In genomic region chr2:221088506-221088905, GRCh38 we compare ENCODE assay signal across 23 cellular contexts.
"Had no signal": no experiment of that assay in that cellular context is flagged by ENCODE, and none has a peak within 500 bp of the region (broad histone marks: within the 10 kb centered on the region; RNA-seq: fewer than 3 reads in every experiment).

No MANE protein-coding gene starts in this region.

- H3K4me3 ChIP-seq: dorsolateral prefrontal cortex, esophagus muscularis mucosa, gastrocnemius medialis, psoas muscle, right lobe of liver, spleen, testis, tibial nerve, upper lobe of right lung, vagina had no signal

- H3K9me3 ChIP-seq: esophagus muscularis mucosa, gastrocnemius medialis, neutrophil, psoas muscle, right lobe of liver, spleen, testis, tibial nerve, upper lobe of right lung, vagina had no signal

- H3K27ac ChIP-seq: dorsolateral prefrontal cortex, epithelial cell of prostate, esophagus muscularis mucosa, gastrocnemius medialis, neutrophil, psoas muscle, right lobe of liver, spleen, testis, tibial nerve, upper lobe of right lung, vagina had no signal

- H3K4me1 ChIP-seq: esophagus muscularis mucosa, gastrocnemius medialis, psoas muscle, right lobe of liver, spleen, testis, upper lobe of right lung, vagina had no signal

- H3K36me3 ChIP-seq: esophagus muscularis mucosa, gastrocnemius medialis, neutrophil, right lobe of liver, spleen, tibial nerve, upper lobe of right lung, vagina had no signal

- ATAC-seq: gastrocnemius medialis; left lobe of liver; naive thymus-derived CD8-positive, alpha-beta T cell; psoas muscle; right lobe of liver; stimulated activated naive B cell treated with anti-CD40 and anti-IgM and Interleukin-4, amounts not matched to agents 10 μg/mL and 1 μg/mL and 100 μg/mL, for 72 hours; stimulated activated naive CD8-positive, alpha-beta T cell treated with anti-CD3 and anti-CD28 coated beads, Interleukin-15, amount 100 ng/mL, for 72 hours; upper lobe of right lung had no signal

- H3K27me3 ChIP-seq: esophagus muscularis mucosa, gastrocnemius medialis, neutrophil, right lobe of liver, spleen, testis, tibial nerve, upper lobe of right lung, vagina had no signal

- DNase-seq: effector CD8-positive, alpha-beta T cell; gastrocnemius medialis; islet precursor cell; mammary epithelial cell; naive thymus-derived CD8-positive, alpha-beta T cell; psoas muscle; retina; right lobe of liver; spleen; stimulated activated CD4-positive, alpha-beta T cell treated with anti-CD3 and anti-CD28 coated beads, Interleukin-15, amount 100 ng/mL, for 24 hours; stimulated activated CD4-positive, alpha-beta T cell treated with anti-CD3 and anti-CD28 coated beads, Interleukin-1b, Interleukin-23, amount 100 ng/mL, for 48 hours; stimulated activated CD4-positive, alpha-beta T cell treated with anti-CD3 and anti-CD28 coated beads, Interleukin-4, amount 100 ng/mL, for 24 hours; stimulated activated naive B cell treated with anti-CD40 and anti-IgM and Interleukin-4, amounts not matched to agents 10 μg/mL and 1 μg/mL and 100 μg/mL, for 72 hours; stimulated activated naive CD8-positive, alpha-beta T cell treated with anti-CD3 and anti-CD28 coated beads, Interleukin-15, amount 100 ng/mL, for 72 hours; testis; upper lobe of right lung had no signal
